Comparison of ENCODE assay signal across 18 cellular contexts in genomic region chr1:42320689-42321088, GRCh38. TPM values are rescaled to one million over a fixed set of nuclear protein-coding genes. Genes with fewer than 3 reads are reported as not detected.
DNase-seq lines count a peak whose midpoint lies in the region; ATAC-seq and TF ChIP-seq lines count a peak whose summit lies in the region.
"Had no signal": no experiment of that assay in that cellular context is flagged by ENCODE, and none has a peak within 500 bp of the region (broad histone marks: within the 10 kb centered on the region; RNA-seq: fewer than 3 reads in every experiment).

No MANE protein-coding gene starts in this region.

- H4K20me1 ChIP-seq in Loucy (ENCODE audit: insufficient read depth, low read length, poor library complexity, severe bottlenecking) = peaks cover 67% of the 10 kb centered on the region

- peak overlapping the region; percentile 95 for H3K27ac Mint-ChIP-seq in activated T-cell treated with anti-CD3 and anti-CD28 coated beads, Interleukin-2, amount 50 U/mL, for 72 hours

- no peaks in the 10 kb centered on the region for H3K27me3 ChIP-seq in Loucy (ENCODE audit: insufficient read depth, low read length, poor library complexity, severe bottlenecking)
- no peaks in the 10 kb centered on the region for H3K27me3 ChIP-seq in skeletal muscle tissue (ENCODE audit: control insufficient read depth in 3 of 3, insufficient read depth in 3 of 3, low read length in 3 of 3)
- H3K27me3 ChIP-seq: brain microvascular endothelial cell had no signal

- H3K4me2 ChIP-seq in Loucy (ENCODE audit: low read depth, low read length, poor library complexity, severe bottlenecking) = peak overlapping the region; percentile 95

- peak overlapping the region in 1 of 2 donors; percentile 50 for H3K4me3 Mint-ChIP-seq in activated T-cell treated with anti-CD3 and anti-CD28 coated beads, Interleukin-2, amount 50 U/mL, for 72 hours

- no peak for DNase-seq in activated T-cell treated with anti-CD3 and anti-CD28 coated beads, Interleukin-2, amount 50 U/mL, for 72 hours
- no peak for DNase-seq in activated T-cell treated with anti-CD3 and anti-CD28 coated beads, Interleukin-2, amount 50 U/mL, for 1 hour
- DNase-seq in left ventricle myocardium superior (no peak), dermis blood vessel endothelial cell (no peak)
- no peak for DNase-seq in stimulated activated naive CD4-positive, alpha-beta T cell (lab: John Stamatoyannopoulos, UW)
- DNase-seq: ACHN; activated CD4-positive, alpha-beta T cell treated with anti-CD3 and anti-CD28 coated beads, Interleukin-2, amount 50 U/mL, for 48 hours; brain microvascular endothelial cell; lower lobe of right lung; MM.1S; NCI-H2029; NCI-H524; OCI-M1; trophoblast cell had no signal

- intact Hi-C loops in left ventricle myocardium superior (cut with micrococcal nuclease) = loop anchor here (10.0 kb wide), 1 partner anchor 146 kb away; no protein-coding TSS in a partner anchor

- H3K4me3 ChIP-seq in Loucy (ENCODE audit: low read length, poor library complexity, severe bottlenecking) (peak overlapping the region; percentile 68), skeletal muscle tissue (ENCODE audit: low read length in 3 of 3) (peak overlapping the region in 2 of 3 donors; percentile 6 to 27)
- H3K4me3 ChIP-seq: lower lobe of right lung had no signal

- H3K27me3 Mint-ChIP-seq in activated T-cell treated with anti-CD3 and anti-CD28 coated beads, Interleukin-2, amount 50 U/mL, for 72 hours (ENCODE audit: low read depth) = no peaks in the 10 kb centered on the region

- H3K79me2 ChIP-seq in Loucy (ENCODE audit: insufficient read depth, low read length) = peaks cover 90% of the 10 kb centered on the region

- no peaks in the 10 kb centered on the region for H3K36me3 Mint-ChIP-seq in activated T-cell treated with anti-CD3 and anti-CD28 coated beads, Interleukin-2, amount 50 U/mL, for 72 hours (ENCODE audit: insufficient read depth in 2 of 2)

- H3K4me1 ChIP-seq in Loucy (ENCODE audit: insufficient read depth, low read length, poor library complexity, severe bottlenecking) (peaks cover 72% of the 10 kb centered on the region), skeletal muscle tissue (ENCODE audit: control insufficient read depth in 3 of 3, insufficient read depth in 3 of 3, low read length in 3 of 3) (peaks cover 30 to 43% (median 40%) of the 10 kb centered on the region in 3 donors)

- H3K9me3 ChIP-seq in Loucy (ENCODE audit: insufficient read depth, low read depth, low read length) = no peaks in the 10 kb centered on the region
- no peaks in the 10 kb centered on the region for H3K9me3 ChIP-seq in skeletal muscle tissue (ENCODE audit: control insufficient read depth in 3 of 3, low read length in 3 of 3)
- H3K9me3 ChIP-seq: lower lobe of right lung had no signal

- H3F3A ChIP-seq in Loucy (ENCODE audit: low read depth) = peaks cover 12% of the 10 kb centered on the region; the same call in 1 of the 2 replicates

- H3K36me3 ChIP-seq in Loucy (ENCODE audit: insufficient read depth, low read length) (no peaks in the 10 kb centered on the region), skeletal muscle tissue (ENCODE audit: control insufficient read depth in 3 of 3, insufficient read depth in 3 of 3, low read length in 3 of 3) (no peaks in the 10 kb centered on the region)
- H3K36me3 ChIP-seq: brain microvascular endothelial cell, lower lobe of right lung had no signal

- H2AFZ ChIP-seq in Loucy (ENCODE audit: low read length) = no peak overlapping the region

- H3K9me2 ChIP-seq in Loucy (replicated peaks; ENCODE audit: low read depth, low read length) = no peaks in the 10 kb centered on the region

- H3K27ac ChIP-seq in skeletal muscle tissue (ENCODE audit: low read depth, low read length) = peak overlapping the region; percentile 80
- H3K27ac ChIP-seq: lower lobe of right lung had no signal

- peaks cover 68% of the 10 kb centered on the region for H3K4me1 Mint-ChIP-seq in activated T-cell treated with anti-CD3 and anti-CD28 coated beads, Interleukin-2, amount 50 U/mL, for 72 hours (ENCODE audit: low read depth)

- no peak for TF ChIP-seq CTCF in Loucy (conservative IDR thresholded peaks at IDR 0.05; ENCODE audit: low read length)

- H3K9me3 Mint-ChIP-seq in activated T-cell treated with anti-CD3 and anti-CD28 coated beads, Interleukin-2, amount 50 U/mL, for 72 hours = no peaks in the 10 kb centered on the region

- H3K9ac ChIP-seq in Loucy (ENCODE audit: low read depth, low read length, poor library complexity, severe bottlenecking) (peak overlapping the region; percentile 64), skeletal muscle tissue (ENCODE audit: low read depth in 1 of 3, low read length in 3 of 3) (peak overlapping the region; percentile 41 to 71 (median 63))

- ATAC-seq in activated T-cell treated with anti-CD3 and anti-CD28 coated beads, Interleukin-2, amount 50 U/mL, for 72 hours (replicated peaks in 1 of 2) = no peak
- peak; percentile 65 for ATAC-seq in left ventricle myocardium superior
- ATAC-seq in HG03571 (IDR thresholded peaks at IDR 0.05; ENCODE audit: unreplicated experiment) = no peak
- ATAC-seq: HCT116, lower lobe of right lung had no signal

RNA-seq across cellular contexts. Expression of gene FOXJ3, which starts 14.3 kb away (rescaled TPM):
- 10 to 100 TPM; 44.5 to 47.5 TPM for total RNA-seq in activated T-cell treated with anti-CD3 and anti-CD28 coated beads, Interleukin-2, amount 50 U/mL, for 72 hours
- total RNA-seq in left ventricle myocardium superior (35.1 TPM), skeletal muscle tissue (65.2 TPM), dermis blood vessel endothelial cell (23.8 and 33.2 TPM in 2 replicates)

RNA-seq across cellular contexts. Expression of gene RIMKLA, which starts 59.9 kb away (rescaled TPM):
- total RNA-seq in activated T-cell treated with anti-CD3 and anti-CD28 coated beads, Interleukin-2, amount 50 U/mL, for 72 hours = 1 to 10 TPM in 1 of 2 donors, under 1 TPM in 1; 0.79 to 1.9 TPM
- total RNA-seq in left ventricle myocardium superior (9.7 TPM), skeletal muscle tissue (0.52 TPM), dermis blood vessel endothelial cell (under 0.01 and 0.05 TPM in 2 replicates)
